9 cellular contexts compared by ENCODE assay signal in genomic region chr5:173204185-173204979, GRCh38. TPM values are rescaled to one million over a fixed set of nuclear protein-coding genes. Genes with fewer than 3 reads are reported as not detected.
DNase-seq lines count a peak whose midpoint lies in the region; ATAC-seq and TF ChIP-seq lines count a peak whose summit lies in the region.
"Had no signal": no experiment of that assay in that cellular context is flagged by ENCODE, and none has a peak within 500 bp of the region (broad histone marks: within the 10 kb centered on the region; RNA-seq: fewer than 3 reads in every experiment).

No MANE protein-coding gene starts in this region.

- H4K12ac ChIP-seq in trophoblast cell (ENCODE audit: low read depth, low read length), result no peak overlapping the region

- no peaks in the 10 kb centered on the region for H3K79me2 ChIP-seq in trophoblast cell (ENCODE audit: control insufficient read depth, insufficient read depth, low read length, poor library complexity)

- H3K14ac ChIP-seq in trophoblast cell (ENCODE audit: low read length), result no peak overlapping the region

- 95% methylated on average over 1 of the region's 6 CpGs for WGBS in trophoblast cell (ENCODE audit: extremely low coverage, insufficient coverage, insufficient read length)
- WGBS in ovary, 3 donors, result 85 to 90% (median 86%) methylated on average over 6 of the region's 6 CpGs

- ATAC-seq in GM19023 (IDR thresholded peaks at IDR 0.05; ENCODE audit: unreplicated experiment), result no peak
- no peak for ATAC-seq in GM19463 (IDR thresholded peaks at IDR 0.05; ENCODE audit: unreplicated experiment)

- H2AK5ac ChIP-seq in trophoblast cell (ENCODE audit: low read length), result no peak overlapping the region

- peaks cover 6% of the 10 kb centered on the region for H3K9me3 ChIP-seq in trophoblast cell (ENCODE audit: insufficient read depth, low read depth, low read length)
- peaks cover 0 to 9% of the 10 kb centered on the region in 2 donors for H3K9me3 ChIP-seq in ovary

- H4K91ac ChIP-seq in trophoblast cell (ENCODE audit: low read depth, low read length), result no peak overlapping the region

- H3K36me3 ChIP-seq in GM06990 (ENCODE audit: control insufficient read depth, insufficient read depth, low read length) (no peaks in the 10 kb centered on the region), trophoblast cell (ENCODE audit: control insufficient read depth in 1 of 2, insufficient read depth in 2 of 2, low read length in 2 of 2) (no peaks in the 10 kb centered on the region), ovary (no peaks in the 10 kb centered on the region)

- intact Hi-C loops in ovary (cut with DNase I), result no loop called here

- H2BK5ac ChIP-seq in trophoblast cell (ENCODE audit: low read depth, low read length, poor library complexity), result no peak overlapping the region

- H3K79me1 ChIP-seq in trophoblast cell (ENCODE audit: low read length), result no peaks in the 10 kb centered on the region

- no peak overlapping the region for H3K18ac ChIP-seq in trophoblast cell (ENCODE audit: low read length)

- H3K4ac ChIP-seq in trophoblast cell (ENCODE audit: low read depth, low read length), result no peak overlapping the region

- H3K23ac ChIP-seq in trophoblast cell (ENCODE audit: low read length), result no peak overlapping the region

- H2BK12ac ChIP-seq in trophoblast cell (ENCODE audit: low read length), result no peak overlapping the region

- no peak overlapping the region for H2BK120ac ChIP-seq in trophoblast cell (ENCODE audit: insufficient read depth, low read length, poor library complexity)

- DNase-seq in GM06990 (ENCODE audit: extremely low read depth, insufficient read length) (no peak), LHCN-M2 (ENCODE audit: low read depth) (peak; percentile 26), cardiac fibroblast (ENCODE audit: low read depth in 2 of 2) (peak; percentile 50 to 57), trophoblast cell (peak; percentile 13 to 70), ovary (no peak)
- DNase-seq: islet precursor cell had no signal

- no peak overlapping the region for H2AFZ ChIP-seq in trophoblast cell (ENCODE audit: insufficient read depth, low read length, poor library complexity)

- H3K4me3 ChIP-seq in GM06990 (replicated peaks; ENCODE audit: low read depth, low read length) (no peak overlapping the region), cardiac fibroblast (replicated peaks in 1 of 2; ENCODE audit: low read depth in 2 of 2, low read length in 2 of 2) (no peak overlapping the region), trophoblast cell (ENCODE audit: low read depth, low read length) (no peak overlapping the region), ovary (no peak overlapping the region)
- H3K4me3 ChIP-seq: SK-N-MC had no signal

- H4K8ac ChIP-seq in trophoblast cell (ENCODE audit: low read depth, low read length), result no peak overlapping the region

- no peak overlapping the region for H3K4me2 ChIP-seq in trophoblast cell (ENCODE audit: low read length)

- TF ChIP-seq POLR2A in ovary (IDR thresholded peaks at IDR 0.05), result no peak

- TF ChIP-seq CTCF in GM06990 (IDR thresholded peaks at IDR 0.05; ENCODE audit: insufficient read depth, low read length, poor library complexity, severe bottlenecking), result peak; percentile 62
- peak; percentile 59 for TF ChIP-seq CTCF in cardiac fibroblast (IDR thresholded peaks at IDR 0.05; ENCODE audit: low read depth, low read length)
- no peak for TF ChIP-seq CTCF in ovary (IDR thresholded peaks at IDR 0.05)

- no peak overlapping the region for H3K9ac ChIP-seq in trophoblast cell (ENCODE audit: low read length)

- H3K27ac ChIP-seq in trophoblast cell (ENCODE audit: low read depth, low read length), result no peak overlapping the region
- no peak overlapping the region for H3K27ac ChIP-seq in ovary
- H3K27ac ChIP-seq: SK-N-MC had no signal

- TF ChIP-seq EP300 in ovary (IDR thresholded peaks at IDR 0.05), result no peak

- H3K4me1 ChIP-seq in trophoblast cell (ENCODE audit: control insufficient read depth in 1 of 2, insufficient read depth in 2 of 2, low read length in 2 of 2), result no peaks in the 10 kb centered on the region
- H3K4me1 ChIP-seq in ovary (ENCODE audit: insufficient read depth), result no peaks in the 10 kb centered on the region

- peaks cover 3% of the 10 kb centered on the region for H3K27me3 ChIP-seq in GM06990 (replicated peaks; ENCODE audit: control insufficient read depth, insufficient read depth, low read length)
- H3K27me3 ChIP-seq in trophoblast cell (ENCODE audit: insufficient read depth, low read length), result no peaks in the 10 kb centered on the region
- no peaks in the 10 kb centered on the region for H3K27me3 ChIP-seq in ovary

RNA-seq across cellular contexts. Expression of gene NKX2-5, which starts 30.6 kb away (rescaled TPM):
- total RNA-seq in LHCN-M2 (2014; rRNA removed) (not detected in 2 replicates), ovary (not detected)
- polyA plus RNA-seq in LHCN-M2 (2012), result 0.13 TPM
- polyA plus RNA-seq in trophoblast cell (2013), result 0.03 TPM in 2 replicates
- polyA plus RNA-seq in ovary, result not detected

Comparison
In these comparisons a context has a peak if more than half of its experiments do, and no peak if none do; other contexts are left out.
1. DNase-seq: peak in LHCN-M2 (single experiment), cardiac fibroblast (2 of 2) and trophoblast cell (2 of 2); none in GM06990 (single experiment) and ovary (0 of 5).
2. CTCF ChIP-seq: peak in GM06990 (single experiment) and cardiac fibroblast (single experiment); none in ovary (0 of 3).